In the genomic region with DNA sequence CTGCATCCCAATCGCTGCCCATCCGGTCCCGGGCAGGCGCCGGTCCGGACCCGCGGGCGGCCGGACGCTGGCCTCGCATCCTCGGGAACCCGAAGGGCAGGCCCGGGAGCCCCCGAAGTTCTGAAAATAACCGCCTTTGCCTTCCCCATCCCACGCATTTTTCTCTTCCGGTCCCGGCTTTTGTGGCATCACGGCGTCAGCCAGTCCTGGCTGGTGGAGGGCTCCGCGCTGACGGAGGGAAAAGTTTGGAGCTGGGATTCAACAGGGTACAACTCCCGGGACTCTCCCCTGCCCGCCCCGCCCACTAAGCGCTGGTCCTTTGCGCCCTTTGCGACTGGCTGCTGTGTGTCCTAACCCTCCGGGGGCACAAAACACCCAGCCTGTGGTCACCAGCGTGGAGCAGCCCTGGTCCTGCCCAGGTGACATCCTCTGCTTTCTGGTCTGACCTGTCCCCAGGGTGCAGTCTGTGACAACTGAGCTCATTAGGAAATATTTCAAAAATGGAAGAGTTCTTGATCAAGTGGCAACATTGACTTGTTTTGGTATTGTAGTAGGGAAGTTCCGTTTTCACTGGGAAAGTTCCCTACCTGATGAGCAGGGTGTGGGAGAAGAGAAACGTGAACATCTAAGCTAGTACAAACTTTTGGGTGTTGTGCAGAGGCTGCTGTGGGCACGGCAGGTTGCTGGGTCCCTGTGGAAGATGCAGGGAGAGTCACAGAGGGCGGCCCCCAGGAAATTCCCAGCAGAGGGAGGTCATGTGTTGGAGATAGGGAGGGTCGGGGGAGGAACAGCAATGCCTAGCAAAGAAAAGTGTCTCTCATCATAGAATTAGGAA, we compare ENCODE assay signal across 8 cellular contexts. TPM values are rescaled to one million over a fixed set of nuclear protein-coding genes. Genes with fewer than 3 reads are reported as not detected.
DNase-seq lines count a peak whose midpoint lies in the region; ATAC-seq, FAIRE-seq and TF ChIP-seq lines count a peak whose summit lies in the region.

No MANE protein-coding gene starts in this region.

- no peaks in the 10 kb centered on the region for H4K20me1 ChIP-seq in MM.1S (ENCODE audit: insufficient read depth, low read length)

- H2AFZ ChIP-seq in MM.1S (ENCODE audit: low read length): peak overlapping the region; percentile 57

- H3K4me3 ChIP-seq in MM.1S (ENCODE audit: low read length): peak overlapping the region; percentile 60
- H3K4me3 ChIP-seq in lower lobe of right lung: peak overlapping the region; percentile 53
- peak overlapping the region; percentile 62 to 72 for H3K4me3 ChIP-seq in tibial artery

- H3K9me2 ChIP-seq in MM.1S (replicated peaks; ENCODE audit: insufficient read depth, low read length): no peaks in the 10 kb centered on the region

- H3K27me3 ChIP-seq in MM.1S (replicated peaks; ENCODE audit: insufficient read depth, low read length) (no peaks in the 10 kb centered on the region), lower lobe of right lung (ENCODE audit: low read depth) (peaks cover 14% of the 10 kb centered on the region), tibial artery (no peaks in the 10 kb centered on the region)

- ATAC-seq in lower lobe of right lung (peak; percentile 29 to 35), HG03095 (IDR thresholded peaks at IDR 0.05; ENCODE audit: unreplicated experiment) (no peak)

- H3K9me3 ChIP-seq in MM.1S (replicated peaks; ENCODE audit: insufficient read depth, low read length) (no peaks in the 10 kb centered on the region), lower lobe of right lung (no peaks in the 10 kb centered on the region), tibial artery (no peaks in the 10 kb centered on the region)

- TF ChIP-seq CTCF in MM.1S (IDR thresholded peaks at IDR 0.05; ENCODE audit: low read length) (no peak), lower lobe of right lung (IDR thresholded peaks at IDR 0.05) (no peak), tibial artery (IDR thresholded peaks at IDR 0.05) (no peak)

- DNase-seq in DMS114 treated with DMSO at 0.1 percent for 48 hours (lab: John Stamatoyannopoulos, UW; ENCODE audit: unreplicated experiment): peak; percentile 32
- no peak for DNase-seq in MM.1S
- no peak for DNase-seq in lower lobe of right lung
- DNase-seq in tibial artery: peak in 1 of 2 donors; percentile 85
- DNase-seq in GM19239 (ENCODE audit: insufficient read length, low spot score): no peak
- DNase-seq in activated CD4-positive, CD25-positive, alpha-beta regulatory T cell treated with anti-CD3 and anti-CD28 coated beads, Interleukin-2, amount 50 U/mL, for 72 hours: no peak

- H3K9ac ChIP-seq in MM.1S (ENCODE audit: low read length): no peak overlapping the region

- H3K36me3 ChIP-seq in MM.1S (replicated peaks; ENCODE audit: insufficient read depth, low read length) (no peaks in the 10 kb centered on the region), lower lobe of right lung (no peaks in the 10 kb centered on the region), tibial artery (no peaks in the 10 kb centered on the region)

- peak overlapping the region; percentile 70 for H3K4me2 ChIP-seq in MM.1S (ENCODE audit: low read depth, low read length)

- H3K79me2 ChIP-seq in MM.1S (ENCODE audit: low read length): no peaks in the 10 kb centered on the region

- H3K4me1 ChIP-seq in MM.1S (ENCODE audit: low read length) (no peaks in the 10 kb centered on the region), lower lobe of right lung (peaks cover 4% of the 10 kb centered on the region), tibial artery (peaks cover 0 to 48% (median 21%) of the 10 kb centered on the region in 4 donors)

- no peak for FAIRE-seq in GM19239 (lab: Jason Lieb, UNC)

- H3F3A ChIP-seq in MM.1S (ENCODE audit: insufficient read depth, low read length): no peaks in the 10 kb centered on the region

- intact Hi-C loops in lower lobe of right lung (cut with DNase I): no loop called here
- intact Hi-C loops in tibial artery (cut with DNase I; ENCODE audit: low total_unique reads): no loop called here

- H3K27ac ChIP-seq in MM.1S (ENCODE audit: low read length) (no peak overlapping the region), cingulate gyrus (ENCODE audit: low read depth, low read length) (peak overlapping the region; percentile 78), lower lobe of right lung (no peak overlapping the region), tibial artery (peak overlapping the region; percentile 84 to 86)

RNA-seq across cellular contexts. Expression of a gene that starts 0.8 kb away (rescaled TPM):
- 11.4 TPM for total RNA-seq in lower lobe of right lung

Comparison
In these comparisons a context has a peak if more than half of its experiments do, and no peak if none do; other contexts are left out.
1. H3K27ac ChIP-seq: peak in cingulate gyrus (single experiment) and tibial artery (2 of 2); none in MM.1S (single experiment) and lower lobe of right lung (single experiment).
2. Peak in every context shown above with its lines, with median percentiles within 50 percentile points of each other: H3K4me3 ChIP-seq.